23 cellular contexts compared by ENCODE assay signal in genomic region chr7:64744680-64745079, GRCh38.
"Had no signal": no experiment of that assay in that cellular context is flagged by ENCODE, and none has a peak within 500 bp of the region (broad histone marks: within the 10 kb centered on the region; RNA-seq: fewer than 3 reads in every experiment).

No MANE protein-coding gene starts in this region.

- DNase-seq: activated CD4-positive, alpha-beta T cell treated with anti-CD3 and anti-CD28 coated beads, Interleukin-2, amount 50 U/mL, for 1 hour; activated CD4-positive, CD25-positive, alpha-beta regulatory T cell treated with anti-CD3 and anti-CD28 coated beads, Interleukin-2, amount 50 U/mL, for 72 hours; activated CD8-positive, alpha-beta T cell treated with anti-CD3 and anti-CD28 coated beads, Interleukin-2, amount 10 ng/mL, durations not matched to agents 7 days and 5 days; activated gamma-delta T cell treated with Interleukin-2 at 50 U/mL for 16 hours; activated T-cell treated with anti-CD3 and anti-CD28 coated beads, Interleukin-2, amount 50 U/mL, for 1 hour; cerebellar nuclear complex; foreskin fibroblast; heart right ventricle; left colon; mesendoderm; mucosa of descending colon; naive thymus-derived CD4-positive, alpha-beta T cell; stimulated activated CD4-positive, alpha-beta T cell treated with anti-CD3 and anti-CD28 coated beads, Interleukin-15, amount 100 ng/mL, for 24 hours; stomach; uterus; WERI-Rb-1 had no signal

- H3K36me3 ChIP-seq: ascending aorta, heart right ventricle, stomach, suprapubic skin, tibial nerve, uterus, WERI-Rb-1 had no signal

- H3K27ac ChIP-seq: coronary artery, heart right ventricle, stomach, suprapubic skin, tibial nerve, uterus, WERI-Rb-1 had no signal

- H3K9me3 ChIP-seq: ascending aorta, suprapubic skin, uterus had no signal

- ATAC-seq: activated CD8-positive, alpha-beta T cell treated with anti-CD3 and anti-CD28 coated beads, Interleukin-2, amount 10 ng/mL, durations not matched to agents 7 days and 5 days; heart right ventricle; left colon; mucosa of descending colon; naive thymus-derived CD4-positive, alpha-beta T cell; sciatic nerve; stimulated activated memory B cell treated with anti-CD40 and anti-IgM and Interleukin-4, amounts not matched to agents 10 μg/mL and 1 μg/mL and 100 μg/mL, for 72 hours had no signal

- H3K4me3 ChIP-seq: ascending aorta, coronary artery, heart right ventricle, mucosa of descending colon, smooth muscle cell, stomach, suprapubic skin, tibial nerve, uterus had no signal

- H3K4me1 ChIP-seq: stomach, suprapubic skin, tibial nerve, uterus had no signal

- H3K4me2 ChIP-seq: smooth muscle cell had no signal

- H3K27me3 ChIP-seq: ascending aorta, heart right ventricle, stomach, suprapubic skin, tibial nerve, uterus had no signal
